In genomic region chr10:46523119-46523880, GRCh38 we compare ENCODE assay signal across 11 cellular contexts. TPM values are rescaled to one million over a fixed set of nuclear protein-coding genes. Genes with fewer than 3 reads are reported as not detected.
DNase-seq lines count a peak whose midpoint lies in the region; ATAC-seq, FAIRE-seq and TF ChIP-seq lines count a peak whose summit lies in the region.
"Had no signal": no experiment of that assay in that cellular context is flagged by ENCODE, and none has a peak within 500 bp of the region (broad histone marks: within the 10 kb centered on the region; RNA-seq: fewer than 3 reads in every experiment).

No MANE protein-coding gene starts in this region.

- in situ Hi-C loops in G401 (cut with HindIII; ENCODE audit: low sequenced_read_pairs) = no loop called here

- H3K9me3 Mint-ChIP-seq in activated T-helper 17 cell treated with anti-CD3 and anti-CD28 coated beads, Interleukin-2, amount 50 U/mL, for 72 hours = no peaks in the 10 kb centered on the region

- WGBS in testis, 2 donors = 67 to 75% methylated on average over 10 of the region's 10 CpGs

- no peak overlapping the region for H3K27ac Mint-ChIP-seq in activated T-helper 17 cell treated with anti-CD3 and anti-CD28 coated beads, Interleukin-2, amount 50 U/mL, for 72 hours

- no peaks in the 10 kb centered on the region for H3K9me3 ChIP-seq in testis

- no peak overlapping the region for H3K4me3 Mint-ChIP-seq in activated T-helper 17 cell treated with anti-CD3 and anti-CD28 coated beads, Interleukin-2, amount 50 U/mL, for 72 hours

- no peaks in the 10 kb centered on the region for H3K36me3 ChIP-seq in testis (ENCODE audit: low read depth, missing control alignments)

- no peak for TF ChIP-seq POLR2A in testis (IDR thresholded peaks at IDR 0.05)

- H3K4me1 Mint-ChIP-seq in activated T-helper 17 cell treated with anti-CD3 and anti-CD28 coated beads, Interleukin-2, amount 50 U/mL, for 72 hours = no peaks in the 10 kb centered on the region

- H3K36me3 Mint-ChIP-seq in activated T-helper 17 cell treated with anti-CD3 and anti-CD28 coated beads, Interleukin-2, amount 50 U/mL, for 72 hours (ENCODE audit: low read depth) = no peaks in the 10 kb centered on the region

- DNase-seq in G401 (ENCODE audit: low spot score) = peak; percentile 94
- peak; percentile 83 for DNase-seq in RPMI7951 (ENCODE audit: low read depth)
- peak; percentile 50 for DNase-seq in fibroblast of pulmonary artery (ENCODE audit: low read depth)
- peak in 8 of 10 donors; percentile 6 to 87 (median 18) for DNase-seq in posterior cingulate gyrus
- no peak for DNase-seq in D721Med (ENCODE audit: insufficient read length, low spot score)
- no peak for DNase-seq in AG20443 (ENCODE audit: low spot score)
- DNase-seq in testis = no peak
- DNase-seq: KBM-7; stimulated activated CD4-positive, alpha-beta T cell treated with anti-CD3 and anti-CD28 coated beads, Interleukin-4, amount 100 ng/mL, for 24 hours; SW 1271 had no signal

- no peak overlapping the region for H3K27ac ChIP-seq in testis

- no peak for ATAC-seq in activated T-helper 17 cell treated with anti-CD3 and anti-CD28 coated beads, Interleukin-2, amount 50 U/mL, for 72 hours (replicated peaks)

- H3K4me1 ChIP-seq in testis = peaks cover 14% of the 10 kb centered on the region

- H3K27me3 ChIP-seq in testis = no peaks in the 10 kb centered on the region

- no peaks in the 10 kb centered on the region for H3K27me3 Mint-ChIP-seq in activated T-helper 17 cell treated with anti-CD3 and anti-CD28 coated beads, Interleukin-2, amount 50 U/mL, for 72 hours

- FAIRE-seq in D721Med (lab: Jason Lieb, UNC) = no peak

- intact Hi-C loops in posterior cingulate gyrus (cut with DNase I) (no loop called here), testis (cut with DNase I; ENCODE audit: low total_unique reads) (no loop called here)

- no peak for TF ChIP-seq CTCF in fibroblast of pulmonary artery (IDR thresholded peaks at IDR 0.05; ENCODE audit: low read length, missing control alignments)
- TF ChIP-seq CTCF in D721Med (IDR thresholded peaks at IDR 0.05; ENCODE audit: insufficient read depth, missing control alignments) = no peak
- TF ChIP-seq CTCF in testis (IDR thresholded peaks at IDR 0.05) = no peak

- H3K4me3 ChIP-seq in fibroblast of pulmonary artery (replicated peaks; ENCODE audit: low read depth, low read length) = no peak overlapping the region
- H3K4me3 ChIP-seq in testis = no peak overlapping the region

RNA-seq across cellular contexts. Expression of gene GPRIN2, which starts 33.2 kb away (rescaled TPM):
- not detected in 2 replicates for total RNA-seq in G401 (2014; rRNA removed; shearing (Covaris generic))
- not detected in 2 replicates for total RNA-seq in RPMI7951 (2014; rRNA removed; shearing (Covaris generic))
- not detected for total RNA-seq in activated T-helper 17 cell treated with anti-CD3 and anti-CD28 coated beads, Interleukin-2, amount 50 U/mL, for 72 hours
- total RNA-seq in testis = 1 to 10 TPM; 4.3 to 4.9 TPM
- polyA plus RNA-seq in testis (ENCODE audit: insufficient read depth, low read depth, low replicate concordance) = 5.7 TPM

RNA-seq across cellular contexts. Expression of gene SYT15, which starts 55.6 kb away (rescaled TPM):
- not detected in 2 replicates for total RNA-seq in G401 (2014; rRNA removed; shearing (Covaris generic))
- under 0.01 TPM in 1 of 2 replicates, not detected in the other for total RNA-seq in RPMI7951 (2014; rRNA removed; shearing (Covaris generic))
- total RNA-seq in activated T-helper 17 cell treated with anti-CD3 and anti-CD28 coated beads, Interleukin-2, amount 50 U/mL, for 72 hours = under 1 TPM; 0.37 to 0.56 TPM
- 1 to 10 TPM; 1.7 to 3.6 TPM for total RNA-seq in testis
- polyA plus RNA-seq in testis (ENCODE audit: insufficient read depth, low read depth, low replicate concordance) = 2.1 TPM

RNA-seq across cellular contexts. Expression of gene NPY4R, which starts 57.5 kb away (rescaled TPM):
- total RNA-seq in G401 (2014; rRNA removed; shearing (Covaris generic)) = not detected in 2 replicates
- 0.10 TPM in 1 of 2 replicates, not detected in the other for total RNA-seq in RPMI7951 (2014; rRNA removed; shearing (Covaris generic))
- total RNA-seq in activated T-helper 17 cell treated with anti-CD3 and anti-CD28 coated beads, Interleukin-2, amount 50 U/mL, for 72 hours = not detected
- under 1 TPM in 1 of 2 donors, not detected in 1; 0.12 TPM for total RNA-seq in testis
- polyA plus RNA-seq in testis (ENCODE audit: insufficient read depth, low read depth, low replicate concordance) = 0.26 TPM

Comparison
In these comparisons a context has a peak if more than half of its experiments do, and no peak if none do; other contexts are left out.
1. DNase-seq: peak in G401 (single experiment), RPMI7951 (single experiment), fibroblast of pulmonary artery (single experiment) and posterior cingulate gyrus (8 of 10); none in D721Med (single experiment), AG20443 (single experiment) and testis (single experiment).